In the genomic region with DNA sequence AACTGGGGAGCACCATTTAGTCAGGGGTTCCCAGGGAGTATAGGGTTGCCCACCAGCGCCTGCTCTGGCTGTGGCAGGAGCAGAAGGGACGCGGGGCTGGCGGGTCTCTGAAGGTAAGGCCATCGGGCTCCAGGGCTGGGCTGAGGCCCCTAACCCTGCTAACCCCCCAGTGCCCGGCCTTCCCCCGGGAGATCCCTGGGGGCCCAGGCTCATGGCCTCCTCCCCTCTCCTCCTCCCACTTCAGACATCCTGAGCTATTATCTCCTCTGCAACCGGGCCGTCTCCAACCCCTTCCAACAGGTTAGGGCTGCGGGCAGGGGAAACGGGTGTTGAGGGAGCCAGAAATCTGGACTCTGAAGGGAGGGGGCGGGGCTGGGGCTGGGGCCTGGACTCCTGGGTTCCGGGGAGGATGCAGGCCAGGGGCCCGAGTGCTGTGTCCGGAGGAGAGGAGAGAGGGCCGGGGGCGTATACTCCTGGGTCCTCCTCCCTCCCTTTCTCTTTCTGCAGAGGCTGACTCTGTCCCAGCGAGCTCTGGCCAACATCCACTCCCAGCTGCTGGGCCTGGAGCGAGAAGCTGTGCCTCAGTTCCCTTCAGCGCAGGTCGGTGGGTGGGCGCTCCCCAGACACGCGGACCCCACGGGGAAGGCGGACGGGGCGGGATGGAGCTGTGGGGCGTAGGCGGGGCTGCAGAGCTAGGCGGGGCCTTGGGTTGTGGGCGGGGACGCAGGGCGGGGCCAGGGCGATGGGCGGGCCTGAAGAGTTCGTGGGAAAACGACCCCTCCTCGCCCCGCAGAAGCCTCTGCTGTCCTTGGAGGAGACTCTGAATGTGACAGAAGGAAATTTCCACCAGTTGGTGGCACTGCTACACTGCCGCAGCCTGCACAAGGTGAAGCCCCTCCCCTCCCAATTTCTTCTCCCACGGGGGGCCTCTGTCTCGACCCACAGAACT, we compare ENCODE assay signal across 1 cellular context.
TF ChIP-seq lines count a peak whose summit lies in the region.

No MANE protein-coding gene starts in this region.

TF ChIP-seq in endothelial cell of umbilical vein, 7 proteins besides CTCF, POLR2A, EP300 and RAD21:
- TF ChIP-seq MYC (IDR thresholded peaks at IDR 0.05; ENCODE audit: low read depth, low read length): no peak
- TF ChIP-seq, protein P1, sequence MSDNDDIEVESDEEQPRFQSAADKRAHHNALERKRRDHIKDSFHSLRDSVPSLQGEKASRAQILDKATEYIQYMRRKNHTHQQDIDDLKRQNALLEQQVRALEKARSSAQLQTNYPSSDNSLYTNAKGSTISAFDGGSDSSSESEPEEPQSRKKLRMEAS (IDR thresholded peaks at IDR 0.05; ENCODE audit: insufficient read depth, insufficient read length): no peak
- no peak for TF ChIP-seq EZH2 (IDR thresholded peaks at IDR 0.05; ENCODE audit: borderline replicate concordance, low read depth, low read length, severe bottlenecking)
- TF ChIP-seq GATA2 (IDR thresholded peaks at IDR 0.05; ENCODE audit: insufficient read depth, insufficient read length, low read depth, low read length): no peak
- TF ChIP-seq FOS (IDR thresholded peaks at IDR 0.05; ENCODE audit: borderline replicate concordance, insufficient read depth, low read length): no peak
- no peak for TF ChIP-seq JUN (IDR thresholded peaks at IDR 0.05; ENCODE audit: borderline replicate concordance, insufficient read depth, insufficient read length, low read depth)
